ENCODE assay signal across 31 cellular contexts in the genomic region with DNA sequence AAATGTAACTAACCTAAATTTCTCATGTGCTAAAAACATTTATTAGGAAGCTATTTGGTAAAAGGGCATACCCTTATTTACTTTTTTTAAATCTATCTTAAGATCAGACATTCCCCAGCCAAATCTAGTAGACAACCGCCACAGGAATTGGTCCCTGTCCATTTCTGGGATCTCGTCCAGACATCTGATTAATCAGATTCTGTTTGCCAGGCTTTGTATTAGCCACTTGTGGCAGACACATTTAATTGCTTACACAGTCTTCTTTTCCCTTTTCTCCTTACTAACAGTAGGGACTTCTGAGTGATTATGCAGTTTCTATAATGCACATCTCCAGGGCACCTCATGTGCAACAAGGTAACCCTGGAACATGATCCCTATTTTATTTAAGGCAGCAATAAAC.
"Had no signal": no experiment of that assay in that cellular context is flagged by ENCODE, and none has a peak within 500 bp of the region (broad histone marks: within the 10 kb centered on the region; RNA-seq: fewer than 3 reads in every experiment).

No MANE protein-coding gene starts in this region.

- H3K4me1 ChIP-seq: esophagus squamous epithelium, heart right ventricle, lower lobe of right lung, prostate gland, right atrium auricular region, stomach, thyroid gland, vagina had no signal

- DNase-seq: dermis blood vessel endothelial cell; effector memory CD4-positive, alpha-beta T cell; erythroblast; esophagus squamous epithelium; foreskin melanocyte; glutamatergic neuron; heart right ventricle; hypothalamus; immature natural killer cell; islet precursor cell; kidney glomerular epithelial cell; left colon; left ventricle myocardium superior; lower lobe of right lung; natural killer cell; occipital lobe; ovary; stimulated activated CD4-positive, alpha-beta T cell treated with anti-CD3 and anti-CD28 coated beads, Interleukin-2, amount 100 ng/mL, for 24 hours; stimulated activated CD4-positive, alpha-beta T cell treated with anti-CD3 and anti-CD28 coated beads, Interleukin-4, amount 100 ng/mL, for 24 hours; stimulated activated naive CD4-positive, alpha-beta T cell treated with Interleukin-2 at 50 U/mL for 16 hours; stomach; thyroid gland; trophoblast cell had no signal

- H3K4me2 ChIP-seq: smooth muscle cell had no signal

- H3K27ac ChIP-seq: coronary artery, esophagus squamous epithelium, heart right ventricle, lower lobe of right lung, ovary, prostate gland, right atrium auricular region, stomach, thyroid gland, vagina had no signal

- ATAC-seq: heart right ventricle; left colon; left ventricle myocardium superior; lower lobe of right lung; natural killer cell; sciatic nerve; stimulated activated effector memory CD8-positive, alpha-beta T cell treated with anti-CD3 and anti-CD28 coated beads, Interleukin-12 subunit alpha, Interleukin-12 subunit beta, amount 100 ng/mL, for 72 hours had no signal

- H3K36me3 ChIP-seq: esophagus squamous epithelium, heart right ventricle, lower lobe of right lung, ovary, prostate gland, right atrium auricular region, stomach, thyroid gland, vagina had no signal

- H3K9me3 ChIP-seq: esophagus squamous epithelium, lower lobe of right lung, ovary, prostate gland, right atrium auricular region, stomach, thyroid gland, vagina had no signal

- FAIRE-seq: endothelial cell of umbilical vein had no signal

- H3K4me3 ChIP-seq: coronary artery, esophagus squamous epithelium, heart right ventricle, lower lobe of right lung, ovary, prostate gland, right atrium auricular region, smooth muscle cell, stomach, thyroid gland, vagina had no signal

- H3K27me3 ChIP-seq: esophagus squamous epithelium, heart right ventricle, ovary, right atrium auricular region, stomach, thyroid gland, vagina had no signal
